ENCODE assay signal across 9 cellular contexts in the genomic region with DNA sequence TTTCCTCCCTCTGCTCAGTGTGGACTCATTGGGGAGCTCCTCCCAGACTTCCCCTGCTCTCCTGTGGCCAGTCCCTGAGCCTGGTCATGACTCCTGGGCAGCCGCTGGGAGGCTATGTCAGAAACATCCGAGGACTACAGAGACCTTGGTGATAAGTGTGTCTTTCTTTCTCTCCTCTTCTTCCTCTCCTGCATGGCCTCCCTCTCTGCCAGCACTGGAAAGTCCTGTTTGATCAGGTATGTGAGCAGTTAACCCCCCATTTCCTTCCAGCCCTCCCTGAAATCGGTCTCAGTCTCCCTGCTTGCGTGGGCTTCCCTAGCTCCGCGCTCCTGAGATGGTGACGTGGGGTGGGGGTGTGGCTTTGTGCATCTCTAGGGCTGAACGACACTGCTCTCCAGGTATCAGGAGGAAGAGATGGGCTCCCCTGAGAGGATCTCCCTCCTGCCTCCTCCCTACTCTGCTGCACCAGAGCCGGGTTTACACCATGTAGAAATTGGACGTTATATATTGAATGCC. TPM values are rescaled to one million over a fixed set of nuclear protein-coding genes. Genes with fewer than 3 reads are reported as not detected.
DNase-seq lines count a peak whose midpoint lies in the region; ATAC-seq and TF ChIP-seq lines count a peak whose summit lies in the region.
"Had no signal": no experiment of that assay in that cellular context is flagged by ENCODE, and none has a peak within 500 bp of the region (broad histone marks: within the 10 kb centered on the region; RNA-seq: fewer than 3 reads in every experiment).

No MANE protein-coding gene starts in this region.

- H4K20me1 ChIP-seq in osteoblast (ENCODE audit: insufficient read depth, low read length) = no peaks in the 10 kb centered on the region

- peak overlapping the region; percentile 84 for H3K4me3 Mint-ChIP-seq in T-helper 1 cell treated with Interleukin-12 subunit alpha and Interleukin-12 subunit beta and Interleukin-4 antibody, amounts not matched to agents 30 μg/mL and 1 μg/mL, for 36 hours
- H3K4me3 Mint-ChIP-seq in chondrocyte (ENCODE audit: unreplicated experiment) = peak overlapping the region; percentile 46

- peaks cover 2% of the 10 kb centered on the region for H3K36me3 Mint-ChIP-seq in T-helper 1 cell treated with Interleukin-12 subunit alpha and Interleukin-12 subunit beta and Interleukin-4 antibody, amounts not matched to agents 30 μg/mL and 1 μg/mL, for 36 hours (ENCODE audit: low read depth)
- no peaks in the 10 kb centered on the region for H3K36me3 Mint-ChIP-seq in chondrocyte (ENCODE audit: low read depth)

- H3K4me2 ChIP-seq in osteoblast (ENCODE audit: insufficient read depth, low read length) = no peak overlapping the region

- H3K9me3 Mint-ChIP-seq in T-helper 1 cell treated with Interleukin-12 subunit alpha and Interleukin-12 subunit beta and Interleukin-4 antibody, amounts not matched to agents 30 μg/mL and 1 μg/mL, for 36 hours = no peaks in the 10 kb centered on the region
- no peaks in the 10 kb centered on the region for H3K9me3 Mint-ChIP-seq in chondrocyte (ENCODE audit: low read depth)

- no peak overlapping the region for H3K27ac Mint-ChIP-seq in T-helper 1 cell treated with Interleukin-12 subunit alpha and Interleukin-12 subunit beta and Interleukin-4 antibody, amounts not matched to agents 30 μg/mL and 1 μg/mL, for 36 hours
- H3K27ac Mint-ChIP-seq in chondrocyte (ENCODE audit: unreplicated experiment) = no peak overlapping the region

- peaks cover 5% of the 10 kb centered on the region for H3K4me1 ChIP-seq in osteoblast (ENCODE audit: insufficient read depth, low read length)

- no peak overlapping the region for H2AFZ ChIP-seq in osteoblast (ENCODE audit: low read length)

- DNase-seq in G401 (ENCODE audit: low spot score) = peak; percentile 42
- no peak for DNase-seq in chondrocyte (ENCODE audit: low spot score)
- DNase-seq in osteoblast (ENCODE audit: insufficient read length, low spot score, missing footprints) = peak; percentile 89
- DNase-seq in NCI-H1092 (lab: John Stamatoyannopoulos, UW) = no peak
- DNase-seq in KBM-7 = no peak
- DNase-seq: NCI-H2029 had no signal

- H3K4me1 Mint-ChIP-seq in T-helper 1 cell treated with Interleukin-12 subunit alpha and Interleukin-12 subunit beta and Interleukin-4 antibody, amounts not matched to agents 30 μg/mL and 1 μg/mL, for 36 hours (ENCODE audit: low read depth) = peaks cover 15% of the 10 kb centered on the region
- H3K4me1 Mint-ChIP-seq in chondrocyte (ENCODE audit: low read depth) = peaks cover 17% of the 10 kb centered on the region

- no peaks in the 10 kb centered on the region for H3K36me3 ChIP-seq in osteoblast (ENCODE audit: insufficient read depth, low read length)

- peaks cover 87% of the 10 kb centered on the region for H3K27me3 Mint-ChIP-seq in T-helper 1 cell treated with Interleukin-12 subunit alpha and Interleukin-12 subunit beta and Interleukin-4 antibody, amounts not matched to agents 30 μg/mL and 1 μg/mL, for 36 hours (ENCODE audit: low read depth)
- peaks cover 65% of the 10 kb centered on the region for H3K27me3 Mint-ChIP-seq in chondrocyte (ENCODE audit: low read depth)

- TF ChIP-seq CTCF in chondrocyte (IDR thresholded peaks at IDR 0.05) (no peak), osteoblast (IDR thresholded peaks at IDR 0.05; ENCODE audit: extremely low read depth, low read depth, low read length) (no peak)

- H3K79me2 ChIP-seq in osteoblast (ENCODE audit: insufficient read depth, low read length) = no peaks in the 10 kb centered on the region

- H3K27me3 ChIP-seq in osteoblast (ENCODE audit: insufficient read depth, low read length) = peaks cover 62% of the 10 kb centered on the region

- H3K27ac ChIP-seq in osteoblast (ENCODE audit: low read depth, low read length) = no peak overlapping the region

- no peak overlapping the region for H3K4me3 ChIP-seq in osteoblast (ENCODE audit: insufficient read depth, low read length)

- no peaks in the 10 kb centered on the region for H3K9me3 ChIP-seq in osteoblast (ENCODE audit: low read depth, low read length)

- ATAC-seq in HG03439 (IDR thresholded peaks at IDR 0.05; ENCODE audit: unreplicated experiment) (no peak), HG02678 (IDR thresholded peaks at IDR 0.05; ENCODE audit: unreplicated experiment) (no peak)

- in situ Hi-C loops in G401 (cut with HindIII; ENCODE audit: low sequenced_read_pairs) = no loop called here
- in situ Hi-C loops in KBM-7 (cut with MboI; ENCODE audit: low pct_unique_long_range_greater_than_20kb, low sequenced_read_pairs) = no loop called here

RNA-seq across cellular contexts. Expression of a gene that starts 2.1 kb away (rescaled TPM):
- 0.10 and 1.6 TPM in 2 replicates for total RNA-seq in G401 (2014; rRNA removed; shearing (Covaris generic))
- total RNA-seq in chondrocyte = 0.10 to 0.27 TPM (median 0.25 TPM) in 3 replicates
- under 0.01 TPM in 2 replicates for total RNA-seq in osteoblast

Comparison
In these comparisons a context has a peak if more than half of its experiments do, and no peak if none do; other contexts are left out.
1. DNase-seq: peak in G401 (single experiment) and osteoblast (single experiment); none in chondrocyte (single experiment), NCI-H1092 (single experiment) and KBM-7 (single experiment).